Comparison of ENCODE assay signal across 12 cellular contexts in the genomic region with DNA sequence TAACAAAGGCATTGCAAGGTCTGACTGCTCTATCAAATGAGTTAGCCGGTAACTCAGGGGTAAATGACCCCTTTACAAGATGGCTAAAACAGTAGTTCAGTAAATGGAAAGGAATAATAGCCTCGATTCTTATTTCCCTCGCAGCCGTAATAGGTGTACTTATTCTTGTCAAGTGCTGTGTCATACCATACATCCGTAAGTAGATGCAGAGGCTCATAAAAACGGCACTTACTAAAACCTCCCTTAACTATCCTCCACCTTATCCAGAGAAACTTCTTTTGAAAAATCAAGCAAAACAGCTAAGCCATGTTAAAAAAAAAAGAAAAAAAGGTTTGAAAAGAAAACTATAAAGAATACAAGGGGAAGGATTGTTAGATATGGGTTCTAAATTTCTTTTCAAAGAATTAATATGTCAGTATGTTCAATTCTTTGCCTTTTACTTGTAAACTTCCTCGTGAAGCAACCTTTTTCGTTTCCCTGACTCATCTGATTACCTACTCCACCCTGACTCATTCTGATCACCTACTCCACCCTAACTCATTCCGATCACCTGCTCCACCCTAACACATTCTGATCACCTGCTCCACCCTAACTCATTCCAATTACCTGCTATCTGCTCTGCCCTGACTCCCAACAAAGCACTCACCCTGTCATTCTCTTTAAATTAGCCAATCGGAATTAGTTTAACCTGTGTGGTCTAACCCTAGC.
"Had no signal": no experiment of that assay in that cellular context is flagged by ENCODE, and none has a peak within 500 bp of the region (broad histone marks: within the 10 kb centered on the region; RNA-seq: fewer than 3 reads in every experiment).

No MANE protein-coding gene starts in this region.

- H3K9me3 ChIP-seq: prostate gland, sigmoid colon, stomach, thoracic aorta had no signal

- H3K27ac ChIP-seq: brain microvascular endothelial cell, left lung, prostate gland, sigmoid colon, stomach, thoracic aorta had no signal

- H3K4me1 ChIP-seq: left lung, prostate gland, sigmoid colon, stomach had no signal

- H3K4me3 ChIP-seq: left lung, prostate gland, sigmoid colon, stomach, thoracic aorta had no signal

- H3K36me3 ChIP-seq: brain microvascular endothelial cell, left lung, prostate gland, sigmoid colon, stomach, thoracic aorta had no signal

- DNase-seq: activated CD4-positive, alpha-beta T cell treated with anti-CD3 and anti-CD28 coated beads, Interleukin-2, amount 50 U/mL, for 1 hour; activated naive CD4-positive, alpha-beta T cell treated with Interleukin-2 at 50 U/mL for 16 hours; anterior cingulate cortex; brain microvascular endothelial cell; cerebellar nuclear complex; effector memory CD8-positive, alpha-beta T cell; left lung; sigmoid colon; stimulated activated CD4-positive, alpha-beta T cell treated with anti-CD3 and anti-CD28 coated beads, Interleukin-1b, Interleukin-23, amount 100 ng/mL, for 48 hours; stomach had no signal

- H3K27me3 ChIP-seq: brain microvascular endothelial cell, left lung, sigmoid colon, stomach had no signal
